8 cellular contexts compared by ENCODE assay signal in the genomic region with DNA sequence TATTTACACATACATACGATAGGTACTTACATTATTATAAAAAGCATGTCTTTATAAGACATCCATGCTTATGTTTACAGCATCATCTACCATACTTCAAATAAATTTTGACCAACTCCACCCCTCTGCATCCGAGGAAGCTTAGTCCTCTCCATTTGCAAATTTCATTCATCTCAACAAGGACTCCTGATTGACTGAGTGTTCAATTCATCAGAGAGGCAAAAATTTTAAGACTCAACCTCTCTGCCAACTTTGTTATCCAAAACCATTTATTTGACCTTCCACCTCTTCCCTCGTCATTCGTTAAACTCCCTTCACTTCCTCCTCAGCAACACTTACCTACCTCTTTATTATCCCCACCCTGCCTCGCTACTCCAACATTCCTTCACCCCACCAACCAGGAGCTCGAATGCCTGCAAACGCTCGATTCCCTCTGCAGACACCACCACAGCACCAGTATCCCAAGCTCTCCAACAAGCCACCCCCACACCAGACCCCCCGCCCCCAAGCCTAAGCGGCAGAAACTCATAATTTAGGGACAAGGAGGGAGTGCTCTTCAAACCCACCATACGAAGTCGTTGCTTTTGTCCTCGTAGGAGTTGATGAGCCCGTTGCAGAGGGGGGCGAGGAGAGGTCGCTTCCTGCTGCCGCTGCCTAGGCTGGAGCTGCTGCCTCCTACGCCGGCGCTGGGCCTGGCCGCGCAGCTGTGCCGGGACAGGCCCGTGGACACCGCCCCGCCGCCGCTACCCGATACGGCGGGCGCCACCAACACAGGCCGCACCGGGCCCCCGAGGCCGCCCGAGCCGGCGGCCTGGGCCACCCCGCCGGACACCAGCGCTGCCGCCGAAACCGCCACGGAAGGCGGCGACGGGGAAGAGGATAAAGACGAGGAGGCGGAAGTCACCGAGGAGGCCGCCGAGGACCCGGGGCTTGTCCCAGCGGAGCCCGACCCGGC. TPM values are rescaled to one million over a fixed set of nuclear protein-coding genes. Genes with fewer than 3 reads are reported as not detected.
DNase-seq lines count a peak whose midpoint lies in the region; ATAC-seq and TF ChIP-seq lines count a peak whose summit lies in the region.

No MANE protein-coding gene starts in this region.

- DNase-seq in D341Med (ENCODE audit: low spot score), result peak; percentile 76
- DNase-seq in RPMI8226, result peak; percentile 59
- peak; percentile 33 for DNase-seq in brain microvascular endothelial cell
- no peak for DNase-seq in NCI-H2029 treated with DMSO at 0.1 percent for 48 hours (lab: John Stamatoyannopoulos, UW)

- peak overlapping the region; percentile 94 for H3K9ac ChIP-seq in skeletal muscle satellite cell (ENCODE audit: low read depth, low read length)

- H3K9me3 ChIP-seq in iPS-18c (ENCODE audit: control insufficient read depth, insufficient read depth, low read length), result no peaks in the 10 kb centered on the region
- no peaks in the 10 kb centered on the region for H3K9me3 ChIP-seq in skeletal muscle satellite cell (replicated peaks; ENCODE audit: low read length)

- in situ Hi-C loops in brain microvascular endothelial cell (cut with HindIII; ENCODE audit: low pct_ligation_motif_present, low sequenced_read_pairs), result no loop called here

- H3K27ac ChIP-seq in brain microvascular endothelial cell, result peak overlapping the region; percentile 70

- H3K36me3 ChIP-seq in brain microvascular endothelial cell (replicated peaks) (no peaks in the 10 kb centered on the region), skeletal muscle satellite cell (ENCODE audit: insufficient read depth, low read length) (no peaks in the 10 kb centered on the region)

- no peaks in the 10 kb centered on the region for H3K27me3 ChIP-seq in brain microvascular endothelial cell (replicated peaks)
- no peaks in the 10 kb centered on the region for H3K27me3 ChIP-seq in skeletal muscle satellite cell (ENCODE audit: control insufficient read depth, insufficient read depth, low read length)

- peak overlapping the region; percentile 85 for H3K4me2 ChIP-seq in skeletal muscle satellite cell (ENCODE audit: low read length)

- H3K4me3 ChIP-seq in brain microvascular endothelial cell (ENCODE audit: low read depth, low read length) (peak overlapping the region; percentile 65), iPS-18c (ENCODE audit: insufficient read depth, low read depth, low read length) (peak overlapping the region; percentile 70), skeletal muscle satellite cell (ENCODE audit: low read length) (peak overlapping the region; percentile 92)

- peaks cover 16% of the 10 kb centered on the region for H3K4me1 ChIP-seq in skeletal muscle satellite cell (ENCODE audit: control insufficient read depth, insufficient read depth, low read length)

- no peak for TF ChIP-seq CTCF in brain microvascular endothelial cell (IDR thresholded peaks at IDR 0.05; ENCODE audit: low read depth, low read length, missing control alignments)

- ATAC-seq in GM19372 (IDR thresholded peaks at IDR 0.05; ENCODE audit: low read depth, unreplicated experiment) (peak; percentile 21), HG03439 (IDR thresholded peaks at IDR 0.05; ENCODE audit: unreplicated experiment) (peak; percentile 28)

RNA-seq across cellular contexts. Expression of a gene that starts 0.8 kb away (rescaled TPM):
- 42.6 and 46.5 TPM in 2 replicates for total RNA-seq in skeletal muscle satellite cell (2012; rRNA removed)
